ENCODE assay signal across 1 cellular context in genomic region chr17:29706045-29706431, GRCh38.
TF ChIP-seq lines count a peak whose summit lies in the region.

No MANE protein-coding gene starts in this region.

TF ChIP-seq in HepG2, 621 proteins besides CTCF, POLR2A, EP300 and RAD21 (continued from another document):
- TF ChIP-seq, protein P1, sequence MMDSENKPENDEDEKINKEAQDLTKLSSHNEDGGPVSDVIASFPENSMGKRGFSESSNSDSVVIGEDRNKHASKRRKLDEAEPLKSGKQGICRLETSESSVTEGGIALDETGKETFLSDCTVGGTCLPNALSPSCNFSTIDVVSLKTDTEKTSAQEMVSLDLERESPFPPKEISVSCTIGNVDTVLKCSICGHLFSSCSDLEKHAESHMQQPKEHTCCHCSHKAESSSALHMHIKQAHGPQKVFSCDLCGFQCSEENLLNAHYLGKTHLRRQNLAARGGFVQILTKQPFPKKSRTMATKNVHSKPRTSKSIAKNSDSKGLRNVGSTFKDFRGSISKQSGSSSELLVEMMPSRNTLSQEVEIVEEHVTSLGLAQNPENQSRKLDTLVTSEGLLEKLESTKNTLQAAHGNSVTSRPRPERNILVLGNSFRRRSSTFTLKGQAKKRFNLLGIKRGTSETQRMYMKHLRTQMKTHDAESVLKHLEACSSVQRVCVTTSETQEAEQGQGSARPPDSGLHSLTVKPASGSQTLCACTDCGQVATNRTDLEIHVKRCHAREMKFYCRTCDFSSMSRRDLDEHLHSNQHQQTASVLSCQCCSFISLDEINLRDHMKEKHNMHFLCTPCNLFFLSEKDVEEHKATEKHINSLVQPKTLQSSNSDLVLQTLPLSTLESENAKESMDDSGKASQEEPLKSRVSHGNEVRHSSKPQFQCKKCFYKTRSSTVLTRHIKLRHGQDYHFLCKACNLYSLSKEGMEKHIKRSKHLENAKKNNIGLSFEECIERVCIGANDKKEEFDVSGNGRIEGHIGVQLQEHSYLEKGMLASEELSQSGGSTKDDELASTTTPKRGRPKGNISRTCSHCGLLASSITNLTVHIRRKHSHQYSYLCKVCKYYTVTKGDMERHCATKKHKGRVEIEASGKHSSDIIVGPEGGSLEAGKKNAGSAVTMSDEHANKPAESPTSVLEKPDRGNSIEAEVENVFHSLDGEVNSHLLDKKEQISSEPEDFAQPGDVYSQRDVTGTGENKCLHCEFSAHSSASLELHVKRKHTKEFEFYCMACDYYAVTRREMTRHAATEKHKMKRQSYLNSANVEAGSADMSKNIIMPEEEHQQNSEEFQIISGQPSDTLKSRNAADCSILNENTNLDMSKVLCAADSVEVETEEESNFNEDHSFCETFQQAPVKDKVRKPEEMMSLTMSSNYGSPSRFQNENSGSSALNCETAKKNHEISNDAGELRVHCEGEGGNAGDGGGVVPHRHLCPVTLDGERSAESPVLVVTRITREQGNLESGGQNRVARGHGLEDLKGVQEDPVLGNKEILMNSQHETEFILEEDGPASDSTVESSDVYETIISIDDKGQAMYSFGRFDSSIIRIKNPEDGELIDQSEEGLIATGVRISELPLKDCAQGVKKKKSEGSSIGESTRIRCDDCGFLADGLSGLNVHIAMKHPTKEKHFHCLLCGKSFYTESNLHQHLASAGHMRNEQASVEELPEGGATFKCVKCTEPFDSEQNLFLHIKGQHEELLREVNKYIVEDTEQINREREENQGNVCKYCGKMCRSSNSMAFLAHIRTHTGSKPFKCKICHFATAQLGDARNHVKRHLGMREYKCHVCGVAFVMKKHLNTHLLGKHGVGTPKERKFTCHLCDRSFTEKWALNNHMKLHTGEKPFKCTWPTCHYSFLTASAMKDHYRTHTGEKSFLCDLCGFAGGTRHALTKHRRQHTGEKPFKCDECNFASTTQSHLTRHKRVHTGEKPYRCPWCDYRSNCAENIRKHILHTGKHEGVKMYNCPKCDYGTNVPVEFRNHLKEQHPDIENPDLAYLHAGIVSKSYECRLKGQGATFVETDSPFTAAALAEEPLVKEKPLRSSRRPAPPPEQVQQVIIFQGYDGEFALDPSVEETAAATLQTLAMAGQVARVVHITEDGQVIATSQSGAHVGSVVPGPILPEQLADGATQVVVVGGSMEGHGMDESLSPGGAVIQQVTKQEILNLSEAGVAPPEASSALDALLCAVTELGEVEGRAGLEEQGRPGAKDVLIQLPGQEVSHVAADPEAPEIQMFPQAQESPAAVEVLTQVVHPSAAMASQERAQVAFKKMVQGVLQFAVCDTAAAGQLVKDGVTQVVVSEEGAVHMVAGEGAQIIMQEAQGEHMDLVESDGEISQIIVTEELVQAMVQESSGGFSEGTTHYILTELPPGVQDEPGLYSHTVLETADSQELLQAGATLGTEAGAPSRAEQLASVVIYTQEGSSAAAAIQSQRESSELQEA (CRISPR knock-in tag; IDR thresholded peaks at IDR 0.05; ENCODE audit: not compliant biosample characterization): no peak
- no peak for TF ChIP-seq ZNF724P (CRISPR knock-in tag; IDR thresholded peaks at IDR 0.05; ENCODE audit: borderline replicate concordance)
- TF ChIP-seq THAP7 (CRISPR knock-in tag; IDR thresholded peaks at IDR 0.05): no peak
- no peak for TF ChIP-seq SMAD1 (CRISPR knock-in tag; IDR thresholded peaks at IDR 0.05; ENCODE audit: borderline replicate concordance, low read depth)
- TF ChIP-seq HNRNPH1 (optimal IDR thresholded peaks at IDR 0.05; ENCODE audit: low read depth, low read length): no peak
- TF ChIP-seq KLF16 (CRISPR knock-in tag; IDR thresholded peaks at IDR 0.05): no peak
- no peak for TF ChIP-seq ZBTB4 (CRISPR knock-in tag; IDR thresholded peaks at IDR 0.05; ENCODE audit: borderline replicate concordance)
